9 cellular contexts compared by ENCODE assay signal in the genomic region with DNA sequence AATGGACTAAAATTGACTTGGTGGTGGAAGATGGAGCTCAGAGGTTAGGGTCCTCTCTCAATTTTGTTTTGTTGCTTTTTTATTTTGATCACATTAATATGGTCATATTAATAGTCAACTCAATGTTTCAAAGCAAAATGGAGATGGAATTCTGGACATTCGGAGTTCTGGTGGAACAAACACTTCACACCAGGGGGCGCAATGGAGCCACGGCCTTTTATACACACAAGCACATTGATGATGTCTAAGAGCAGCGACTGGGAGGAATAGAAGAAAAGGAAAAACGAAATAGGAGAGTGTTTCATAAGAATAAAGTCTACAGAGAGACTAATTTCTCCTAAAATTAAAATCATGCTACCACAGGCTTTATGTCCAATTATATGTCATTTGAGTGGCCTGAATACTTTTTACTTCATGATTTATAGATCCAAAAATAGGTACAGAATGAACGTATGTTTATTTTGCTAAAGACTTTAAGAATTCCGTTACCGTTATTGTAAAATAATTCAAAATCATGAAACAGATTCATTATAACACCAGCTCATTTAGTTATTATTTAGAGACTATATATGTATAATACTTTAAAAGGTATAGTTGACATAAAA.
DNase-seq lines count a peak whose midpoint lies in the region; ATAC-seq and TF ChIP-seq lines count a peak whose summit lies in the region.
"Had no signal": no experiment of that assay in that cellular context is flagged by ENCODE, and none has a peak within 500 bp of the region (broad histone marks: within the 10 kb centered on the region; RNA-seq: fewer than 3 reads in every experiment).

No MANE protein-coding gene starts in this region.

- peak; percentile 60 for DNase-seq in Calu3
- DNase-seq in KBM-7: peak; percentile 63
- peak; percentile 71 for DNase-seq in RPMI7951 (ENCODE audit: low read depth)
- peak; percentile 8 for DNase-seq in activated effector memory CD4-positive, alpha-beta T cell treated with Interleukin-2 at 50 U/mL for 16 hours
- peak; percentile 75 for DNase-seq in glomerular visceral epithelial cell (ENCODE audit: extremely low spot score)
- DNase-seq in psoas muscle: peak; percentile 75 to 86
- no peak for DNase-seq in dedifferentiated amniotic fluid mesenchymal stem cell (ENCODE audit: extremely low spot score)

- no peak overlapping the region for H3K4me3 Mint-ChIP-seq in Calu3 (ENCODE audit: low read depth, unreplicated experiment)
- H3K4me3 Mint-ChIP-seq: activated naive CD4-positive, alpha-beta T cell treated with anti-CD3 and anti-CD28 coated beads, Interleukin-2, amount 50 U/mL, for 24 hours had no signal

- H3K27me3 ChIP-seq in psoas muscle (ENCODE audit: insufficient read depth in 3 of 3, low read length in 2 of 3): peaks cover 0 to 3% (median 0%) of the 10 kb centered on the region in 3 donors

- H3K4me3 ChIP-seq in psoas muscle: peak overlapping the region; percentile 25

- peaks cover 6% of the 10 kb centered on the region for H3K36me3 Mint-ChIP-seq in Calu3 (ENCODE audit: insufficient read depth, unreplicated experiment)
- H3K36me3 Mint-ChIP-seq: activated naive CD4-positive, alpha-beta T cell treated with anti-CD3 and anti-CD28 coated beads, Interleukin-2, amount 50 U/mL, for 24 hours had no signal

- H3K27ac ChIP-seq in psoas muscle: no peak overlapping the region

- H3K27ac Mint-ChIP-seq in Calu3 (ENCODE audit: unreplicated experiment): no peak overlapping the region
- H3K27ac Mint-ChIP-seq: activated naive CD4-positive, alpha-beta T cell treated with anti-CD3 and anti-CD28 coated beads, Interleukin-2, amount 50 U/mL, for 24 hours had no signal

- H3K36me3 ChIP-seq in psoas muscle (ENCODE audit: insufficient read depth in 1 of 2, low read depth in 1 of 2): no peaks in the 10 kb centered on the region

- no peaks in the 10 kb centered on the region for H3K9me3 ChIP-seq in psoas muscle

- BruUV-seq in Calu3 (replicated peaks; lab: Mats Ljungman, UMichigan): no TSS peak

- WGBS in psoas muscle, 3 donors: 17 to 23% (median 21%) methylated on average over 8 of the region's 8 CpGs

- in situ Hi-C loops in KBM-7 (cut with MboI; ENCODE audit: low pct_unique_long_range_greater_than_20kb, low sequenced_read_pairs): no loop called here

- peak; percentile 85 for ATAC-seq in GM21526 (IDR thresholded peaks at IDR 0.05; ENCODE audit: low FRiP score, unreplicated experiment)
- ATAC-seq in psoas muscle: peak in 3 of 4 donors; percentile 55 to 80 (median 56)

- H3K9me3 Mint-ChIP-seq in Calu3 (ENCODE audit: low read depth, unreplicated experiment): no peaks in the 10 kb centered on the region

- TF ChIP-seq CTCF in Calu3 (IDR thresholded peaks at IDR 0.05; ENCODE audit: unreplicated experiment): peak; percentile 53
- TF ChIP-seq CTCF in psoas muscle (IDR thresholded peaks at IDR 0.05): peak; percentile 78

- no peaks in the 10 kb centered on the region for H3K4me1 ChIP-seq in psoas muscle

- peaks cover 19% of the 10 kb centered on the region for H3K4me1 Mint-ChIP-seq in Calu3 (ENCODE audit: low read depth, unreplicated experiment)

- CTCF ChIA-PET in Calu3 (lab: Charles Lee): no interaction called here

- H3K27me3 Mint-ChIP-seq in Calu3 (ENCODE audit: unreplicated experiment): no peaks in the 10 kb centered on the region

- intact Hi-C loops in Calu3 (cut with micrococcal nuclease; ENCODE audit: unreplicated experiment): no loop called here
- intact Hi-C loops in psoas muscle (cut with DNase I): loop anchor here (2.0 to 10.0 kb wide), 3 partner anchors 20 to 638 kb away; a partner anchor contains a TSS
